1 cellular context compared by ENCODE assay signal in genomic region chr1:10788592-10789006, GRCh38.
TF ChIP-seq lines count a peak whose summit lies in the region.

No MANE protein-coding gene starts in this region.

TF ChIP-seq in HEK293, 187 proteins besides CTCF, POLR2A, EP300 and RAD21 (continued from another document):
- TF ChIP-seq, protein P1, sequence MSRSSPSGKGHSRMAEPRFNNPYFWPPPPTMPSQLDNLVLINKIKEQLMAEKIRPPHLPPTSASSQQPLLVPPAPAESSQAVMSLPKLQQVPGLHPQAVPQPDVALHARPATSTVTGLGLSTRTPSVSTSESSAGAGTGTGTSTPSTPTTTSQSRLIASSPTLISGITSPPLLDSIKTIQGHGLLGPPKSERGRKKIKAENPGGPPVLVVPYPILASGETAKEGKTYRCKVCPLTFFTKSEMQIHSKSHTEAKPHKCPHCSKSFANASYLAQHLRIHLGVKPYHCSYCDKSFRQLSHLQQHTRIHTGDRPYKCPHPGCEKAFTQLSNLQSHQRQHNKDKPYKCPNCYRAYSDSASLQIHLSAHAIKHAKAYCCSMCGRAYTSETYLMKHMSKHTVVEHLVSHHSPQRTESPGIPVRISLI (tag by site-specific recombination; IDR thresholded peaks at IDR 0.05), result no peak
- TF ChIP-seq ZNF292 (tag by site-specific recombination; IDR thresholded peaks at IDR 0.05; ENCODE audit: borderline replicate concordance, low read depth) (no peak), ZNF610 (tag by site-specific recombination; IDR thresholded peaks at IDR 0.05; ENCODE audit: borderline replicate concordance) (no peak)
